ENCODE assay signal across 25 cellular contexts in genomic region chr9:21028476-21028875, GRCh38. TPM values are rescaled to one million over a fixed set of nuclear protein-coding genes. Genes with fewer than 3 reads are reported as not detected.
DNase-seq lines count a peak whose midpoint lies in the region; ATAC-seq, FAIRE-seq and TF ChIP-seq lines count a peak whose summit lies in the region.
"Had no signal": no experiment of that assay in that cellular context is flagged by ENCODE, and none has a peak within 500 bp of the region (broad histone marks: within the 10 kb centered on the region; RNA-seq: fewer than 3 reads in every experiment).

No MANE protein-coding gene starts in this region.

- H3K4me3 ChIP-seq in PC-9 (no peak overlapping the region), aorta (ENCODE audit: low read length in 2 of 2) (no peak overlapping the region)
- H3K4me3 ChIP-seq: adrenal gland, psoas muscle, SJSA1 had no signal

- POLR2A ChIA-PET in PC-9 (lab: Charles Lee; ENCODE audit: unreplicated experiment), result no interaction called here

- no peaks in the 10 kb centered on the region for H3K9me2 ChIP-seq in PC-9 (ENCODE audit: insufficient read depth)

- CTCF ChIA-PET in PC-9 (lab: Charles Lee), result no interaction called here

- peak; percentile 23 for FAIRE-seq in H54 (lab: Jason Lieb, UNC)
- FAIRE-seq: keratinocyte had no signal

- TF ChIP-seq CTCF in CD14-positive monocyte (IDR thresholded peaks at IDR 0.05), result no peak
- TF ChIP-seq CTCF in osteocyte (IDR thresholded peaks at IDR 0.05), result no peak
- no peak for TF ChIP-seq CTCF in PC-9 (conservative IDR thresholded peaks at IDR 0.05)

- DNase-seq in CD14-positive monocyte (ENCODE audit: low spot score), result peak; percentile 62
- no peak for DNase-seq in H54 (ENCODE audit: insufficient read length, low spot score)
- DNase-seq in osteocyte (ENCODE audit: extremely low spot score, unreplicated experiment), result no peak
- DNase-seq in NCI-H1417 (lab: John Stamatoyannopoulos, UW), result no peak
- no peak for DNase-seq in PC-9
- no peak for DNase-seq in NCI-H226
- DNase-seq in aorta, result no peak
- DNase-seq: activated CD4-positive, CD25-positive, alpha-beta regulatory T cell treated with anti-CD3 and anti-CD28 coated beads, Interleukin-2, amount 50 U/mL, for 72 hours; activated CD8-positive, alpha-beta memory T cell treated with anti-CD3 and anti-CD28 coated beads, Interleukin-2, amount 10 ng/mL, durations not matched to agents 7 days and 5 days; activated effector memory CD4-positive, alpha-beta T cell treated with anti-CD3 and anti-CD28 coated beads, Interleukin-2, amount 50 U/mL, for 16 hours; adrenal gland; central memory CD4-positive, alpha-beta T cell; DMS153; mesendoderm; NCI-H146; NCI-H774; psoas muscle; T-helper 9 cell had no signal

- H3K4me1 ChIP-seq in PC-9 (replicated peaks; ENCODE audit: insufficient read depth), result 0 out of 2 replicates have a peak, but pooled peaks cover 3% of the 10 kb centered on the region
- H3K4me1 ChIP-seq in aorta (ENCODE audit: control insufficient read depth in 1 of 2, insufficient read depth in 2 of 2, low read length in 2 of 2), result no peaks in the 10 kb centered on the region
- H3K4me1 ChIP-seq: psoas muscle had no signal

- H3K4me3 Mint-ChIP-seq in CD14-positive monocyte (no peak overlapping the region), osteocyte (ENCODE audit: unreplicated experiment) (no peak overlapping the region)
- H3K4me3 Mint-ChIP-seq in dendritic cell treated with granulocyte-macrophage colony-stimulating factor and Interleukin-4, amounts not matched to agents 40 ng/mL and 50 ng/mL, for 4 days, result no peak overlapping the region
- H3K4me3 Mint-ChIP-seq: activated CD8-positive, alpha-beta memory T cell treated with anti-CD3 and anti-CD28 coated beads, Interleukin-2, amount 10 ng/mL, durations not matched to agents 7 days and 5 days; nephron; stimulated activated naive CD8-positive, alpha-beta T cell treated with anti-CD3 and anti-CD28 coated beads, Interleukin-15, Interleukin-2, amounts not matched to agents 100 ng/mL and 50 ng/mL, for 24 hours had no signal

- TF ChIP-seq POLR2A in H54 (IDR thresholded peaks at IDR 0.05; ENCODE audit: low read depth, low read length), result no peak

- H3K36me3 ChIP-seq in PC-9 (ENCODE audit: low read depth) (no peaks in the 10 kb centered on the region), aorta (ENCODE audit: control insufficient read depth in 1 of 2, insufficient read depth in 2 of 2, low read length in 1 of 2) (no peaks in the 10 kb centered on the region)
- H3K36me3 ChIP-seq: adrenal gland, SJSA1 had no signal

- no peaks in the 10 kb centered on the region for H3K9me3 ChIP-seq in PC-9 (ENCODE audit: insufficient read depth, low read depth)
- H3K9me3 ChIP-seq in aorta (ENCODE audit: control insufficient read depth, low read length), result no peaks in the 10 kb centered on the region
- H3K9me3 ChIP-seq: adrenal gland, psoas muscle, SJSA1 had no signal

- WGBS in aorta, 2 donors, result 36 to 42% methylated on average over 3 of the region's 3 CpGs

- H3K79me2 ChIP-seq in PC-9 (ENCODE audit: low read depth), result no peaks in the 10 kb centered on the region

- no TSS peak for BruUV-seq in PC-9 (replicated peaks; lab: Mats Ljungman, UMichigan)

- H3K27ac ChIP-seq in PC-9, result no peak overlapping the region
- H3K27ac ChIP-seq in aorta (ENCODE audit: low read depth in 1 of 2, low read length in 2 of 2), result no peak overlapping the region
- H3K27ac ChIP-seq: adrenal gland, psoas muscle, SJSA1 had no signal

- ATAC-seq in aorta (ENCODE audit: low FRiP score), result no peak
- ATAC-seq: activated CD8-positive, alpha-beta memory T cell treated with anti-CD3 and anti-CD28 coated beads, Interleukin-2, amount 10 ng/mL, durations not matched to agents 7 days and 5 days; psoas muscle had no signal

- no peak overlapping the region for H2AFZ ChIP-seq in PC-9

- H3K27me3 Mint-ChIP-seq in CD14-positive monocyte (ENCODE audit: low read depth in 3 of 3) (no peaks in the 10 kb centered on the region), osteocyte (ENCODE audit: unreplicated experiment) (no peaks in the 10 kb centered on the region)
- peaks cover 1% of the 10 kb centered on the region for H3K27me3 Mint-ChIP-seq in dendritic cell treated with granulocyte-macrophage colony-stimulating factor and Interleukin-4, amounts not matched to agents 40 ng/mL and 50 ng/mL, for 4 days
- H3K27me3 Mint-ChIP-seq: activated CD8-positive, alpha-beta memory T cell treated with anti-CD3 and anti-CD28 coated beads, Interleukin-2, amount 10 ng/mL, durations not matched to agents 7 days and 5 days; stimulated activated naive CD8-positive, alpha-beta T cell treated with anti-CD3 and anti-CD28 coated beads, Interleukin-15, Interleukin-2, amounts not matched to agents 100 ng/mL and 50 ng/mL, for 24 hours had no signal

- H3K9me3 Mint-ChIP-seq in CD14-positive monocyte (peaks cover 0 to 5% (median 0%) of the 10 kb centered on the region in 7 donors), osteocyte (ENCODE audit: unreplicated experiment) (no peaks in the 10 kb centered on the region)
- peaks cover 8% of the 10 kb centered on the region for H3K9me3 Mint-ChIP-seq in dendritic cell treated with granulocyte-macrophage colony-stimulating factor and Interleukin-4, amounts not matched to agents 40 ng/mL and 50 ng/mL, for 4 days
- H3K9me3 Mint-ChIP-seq: nephron; stimulated activated naive CD8-positive, alpha-beta T cell treated with anti-CD3 and anti-CD28 coated beads, Interleukin-15, Interleukin-2, amounts not matched to agents 100 ng/mL and 50 ng/mL, for 24 hours had no signal

- H3K36me3 Mint-ChIP-seq in CD14-positive monocyte (peaks cover 18 to 23% of the 10 kb centered on the region in 2 donors), osteocyte (ENCODE audit: unreplicated experiment) (no peaks in the 10 kb centered on the region)
- peaks cover 7% of the 10 kb centered on the region for H3K36me3 Mint-ChIP-seq in dendritic cell treated with granulocyte-macrophage colony-stimulating factor and Interleukin-4, amounts not matched to agents 40 ng/mL and 50 ng/mL, for 4 days (ENCODE audit: low read depth)

- H3K4me2 ChIP-seq in PC-9, result no peak overlapping the region

- no peaks in the 10 kb centered on the region for H4K20me1 ChIP-seq in PC-9 (ENCODE audit: insufficient read depth)

- peaks cover 35% of the 10 kb centered on the region for H3K4me1 Mint-ChIP-seq in CD14-positive monocyte
- peaks cover 16% of the 10 kb centered on the region for H3K4me1 Mint-ChIP-seq in dendritic cell treated with granulocyte-macrophage colony-stimulating factor and Interleukin-4, amounts not matched to agents 40 ng/mL and 50 ng/mL, for 4 days (ENCODE audit: low read depth)
- peaks cover 22% of the 10 kb centered on the region for H3K4me1 Mint-ChIP-seq in osteocyte (ENCODE audit: unreplicated experiment)
- H3K4me1 Mint-ChIP-seq: nephron had no signal

- H3K27me3 ChIP-seq in PC-9 (ENCODE audit: insufficient read depth, low read depth) (no peaks in the 10 kb centered on the region), aorta (ENCODE audit: control insufficient read depth in 1 of 2, insufficient read depth in 2 of 2, low read length in 1 of 2) (no peaks in the 10 kb centered on the region)
- H3K27me3 ChIP-seq: adrenal gland, SJSA1 had no signal

- intact Hi-C loops in CD14-positive monocyte (cut with micrococcal nuclease) (loop anchor here (5.0 kb wide), 2 partner anchors 36 to 46 kb away; no protein-coding TSS in a partner anchor), PC-9 (cut with micrococcal nuclease; ENCODE audit: unreplicated experiment) (no loop called here), aorta (cut with DNase I) (no loop called here)
- intact Hi-C loops in dendritic cell treated with granulocyte-macrophage colony-stimulating factor and Interleukin-4, amounts not matched to agents 40 ng/mL and 50 ng/mL, for 4 days (cut with micrococcal nuclease), result loop anchor here (5.0 kb wide), 1 partner anchor 46 kb away; no protein-coding TSS in a partner anchor

- H3F3A ChIP-seq in PC-9 (ENCODE audit: insufficient read depth, low read depth), result no peaks in the 10 kb centered on the region

- H3K27ac Mint-ChIP-seq in CD14-positive monocyte, result peak overlapping the region in 5 of 7 donors; percentile 9 to 83 (median 76)
- peak overlapping the region; percentile 25 for H3K27ac Mint-ChIP-seq in dendritic cell treated with granulocyte-macrophage colony-stimulating factor and Interleukin-4, amounts not matched to agents 40 ng/mL and 50 ng/mL, for 4 days
- H3K27ac Mint-ChIP-seq in osteocyte (ENCODE audit: unreplicated experiment), result peak overlapping the region; percentile 20
- H3K27ac Mint-ChIP-seq: activated CD8-positive, alpha-beta memory T cell treated with anti-CD3 and anti-CD28 coated beads, Interleukin-2, amount 10 ng/mL, durations not matched to agents 7 days and 5 days; nephron; stimulated activated naive CD8-positive, alpha-beta T cell treated with anti-CD3 and anti-CD28 coated beads, Interleukin-15, Interleukin-2, amounts not matched to agents 100 ng/mL and 50 ng/mL, for 24 hours had no signal

RNA-seq across cellular contexts. Expression of gene HACD4, which starts 3.0 kb away (rescaled TPM):
- 10 to 100 TPM; 23.9 to 28.7 TPM for polyA plus RNA-seq in CD14-positive monocyte
- 2.4 TPM in 2 replicates for total RNA-seq in osteocyte
- total RNA-seq in PC-9 (2021), result 2.4 and 4.5 TPM in 2 replicates
- 1 to 10 TPM; 3.2 to 6.8 TPM for total RNA-seq in aorta
- 1 to 10 TPM; 1.3 to 5.4 TPM for polyA plus RNA-seq in aorta

RNA-seq across cellular contexts. Expression of gene IFNB1, which starts 49.3 kb away (rescaled TPM):
- not detected for polyA plus RNA-seq in CD14-positive monocyte
- not detected in 2 replicates for total RNA-seq in osteocyte
- not detected in 2 replicates for total RNA-seq in PC-9 (2021)
- not detected for total RNA-seq in aorta
- not detected for polyA plus RNA-seq in aorta
- total RNA-seq: adrenal gland, psoas muscle, SJSA1, urinary bladder had no signal
- polyA plus RNA-seq: adrenal gland, BJ, psoas muscle, urinary bladder had no signal

Comparison
In these comparisons a context has a peak if more than half of its experiments do, and no peak if none do; other contexts are left out.
1. H3K27ac Mint-ChIP-seq: peak in every context shown above with its lines; median percentile 76 in CD14-positive monocyte; 25 in dendritic cell treated with granulocyte-macrophage colony-stimulating factor and Interleukin-4, amounts not matched to agents 40 ng/mL and 50 ng/mL, for 4 days; 20 in osteocyte.
2. intact Hi-C loops: an anchor here in CD14-positive monocyte (5.0 kb wide) and dendritic cell treated with granulocyte-macrophage colony-stimulating factor and Interleukin-4, amounts not matched to agents 40 ng/mL and 50 ng/mL, for 4 days (5.0 kb wide); none called in PC-9 and aorta.